ENCODE assay signal across 1 cellular context in the genomic region with DNA sequence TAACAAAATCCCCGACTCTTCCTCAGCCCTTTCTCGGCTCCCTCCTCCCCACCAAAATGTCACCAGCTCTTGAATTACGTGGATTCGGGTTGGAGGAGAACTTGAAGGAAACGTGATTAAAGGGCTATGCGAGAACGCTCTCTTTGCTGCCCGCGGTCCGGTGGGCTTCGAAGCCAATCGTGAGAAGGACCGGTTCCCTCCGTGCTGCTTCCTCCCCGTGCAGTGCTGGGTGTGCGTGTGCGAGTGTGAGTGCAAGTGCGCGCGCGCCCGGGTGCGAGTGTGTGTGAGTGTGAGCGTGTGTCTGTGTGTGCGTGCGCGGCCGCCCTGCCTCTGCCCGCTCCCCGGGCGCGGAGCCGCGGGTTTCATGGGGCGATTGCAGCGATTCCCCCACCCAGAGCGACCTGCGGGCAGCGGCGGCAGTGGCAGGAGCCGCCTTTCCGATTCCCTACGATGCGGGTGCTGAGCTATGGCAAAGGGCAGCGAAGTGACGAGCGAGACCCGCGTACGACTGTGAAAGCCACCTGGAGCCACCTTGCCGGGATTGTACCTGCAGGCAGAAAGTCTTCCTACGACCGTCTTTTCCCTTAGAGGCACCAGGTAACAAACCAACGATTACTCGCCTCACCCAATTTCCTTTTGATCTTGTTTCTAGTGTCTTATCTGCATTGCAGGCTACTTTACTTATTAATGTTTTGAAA.
TF ChIP-seq lines count a peak whose summit lies in the region.

No MANE protein-coding gene starts in this region.

TF ChIP-seq in IMR-90, 13 proteins besides CTCF, POLR2A, EP300 and RAD21:
- no peak for TF ChIP-seq CHD1 (IDR thresholded peaks at IDR 0.05; ENCODE audit: low read depth, low read length)
- TF ChIP-seq FOS (IDR thresholded peaks at IDR 0.05; ENCODE audit: low read depth, low read length), result no peak
- no peak for TF ChIP-seq RCOR1 (IDR thresholded peaks at IDR 0.05; ENCODE audit: insufficient replicate concordance, low read length)
- TF ChIP-seq MAFK (IDR thresholded peaks at IDR 0.05; ENCODE audit: low read depth, low read length), result no peak
- no peak for TF ChIP-seq BHLHE40 (IDR thresholded peaks at IDR 0.05; ENCODE audit: low read depth, low read length)
- no peak for TF ChIP-seq CEBPB (IDR thresholded peaks at IDR 0.05; ENCODE audit: low read depth, low read length)
- TF ChIP-seq MAZ (IDR thresholded peaks at IDR 0.05; ENCODE audit: borderline replicate concordance, low read depth, low read length), result no peak
- no peak for TF ChIP-seq SMC3 (IDR thresholded peaks at IDR 0.05; ENCODE audit: low read depth, low read length)
